Comparison of ENCODE assay signal across 16 cellular contexts in genomic region chr15:31476866-31477265, GRCh38.
"Had no signal": no experiment of that assay in that cellular context is flagged by ENCODE, and none has a peak within 500 bp of the region (broad histone marks: within the 10 kb centered on the region; RNA-seq: fewer than 3 reads in every experiment).

No MANE protein-coding gene starts in this region.

- H3K4me1 ChIP-seq: body of pancreas, psoas muscle, uterus had no signal

- H3K27ac ChIP-seq: body of pancreas, esophagus muscularis mucosa, lower lobe of right lung, psoas muscle, thoracic aorta, uterus, WERI-Rb-1 had no signal

- H3K9me3 ChIP-seq: body of pancreas, esophagus muscularis mucosa, lower lobe of right lung, psoas muscle, thoracic aorta, uterus had no signal

- ATAC-seq: activated T-cell treated with anti-CD3 and anti-CD28 coated beads, Interleukin-2, amount 50 U/mL, for 4 hours; body of pancreas; lower lobe of right lung; naive thymus-derived CD8-positive, alpha-beta T cell; psoas muscle had no signal

- H3K4me3 ChIP-seq: body of pancreas, esophagus muscularis mucosa, lower lobe of right lung, psoas muscle, thoracic aorta, uterus had no signal

- H3K27me3 ChIP-seq: body of pancreas, uterus had no signal

- H3K36me3 ChIP-seq: esophagus muscularis mucosa, lower lobe of right lung, thoracic aorta, uterus, WERI-Rb-1 had no signal

- DNase-seq: activated CD4-positive, alpha-beta T cell treated with anti-CD3 and anti-CD28 coated beads for 48 hours; activated T-cell treated with anti-CD3 and anti-CD28 coated beads, Interleukin-2, amount 50 U/mL, for 4 hours; amniotic stem cell; central memory CD4-positive, alpha-beta T cell; dermis blood vessel endothelial cell; hypothalamus; lower lobe of right lung; occipital lobe; psoas muscle; stimulated activated CD4-positive, alpha-beta T cell treated with anti-CD3 and anti-CD28 coated beads, Interleukin-2, amount 100 ng/mL, for 48 hours; WERI-Rb-1 had no signal
